10 cellular contexts compared by ENCODE assay signal in genomic region chr4:86441175-86441960, GRCh38.
DNase-seq lines count a peak whose midpoint lies in the region; ATAC-seq and TF ChIP-seq lines count a peak whose summit lies in the region.
"Had no signal": no experiment of that assay in that cellular context is flagged by ENCODE, and none has a peak within 500 bp of the region (broad histone marks: within the 10 kb centered on the region; RNA-seq: fewer than 3 reads in every experiment).

No MANE protein-coding gene starts in this region.

- ATAC-seq in GM19351 (IDR thresholded peaks at IDR 0.05; ENCODE audit: unreplicated experiment): peak; percentile 87
- peak; percentile 64 for ATAC-seq in HG03342 (IDR thresholded peaks at IDR 0.05; ENCODE audit: unreplicated experiment)
- ATAC-seq in HG03135 (IDR thresholded peaks at IDR 0.05; ENCODE audit: unreplicated experiment): no peak

- 56% methylated on average over 3 of the region's 3 CpGs for WGBS in suprapubic skin

- H2AFZ ChIP-seq in neuron (ENCODE audit: low read depth, low read length): no peak overlapping the region

- no peak for TF ChIP-seq EP300 in suprapubic skin (IDR thresholded peaks at IDR 0.05)

- TF ChIP-seq CTCF in chondrocyte (IDR thresholded peaks at IDR 0.05): no peak
- TF ChIP-seq CTCF in suprapubic skin (IDR thresholded peaks at IDR 0.05): no peak

- H3K27ac Mint-ChIP-seq in chondrocyte (ENCODE audit: unreplicated experiment): peak overlapping the region; percentile 23
- H3K27ac Mint-ChIP-seq: activated naive CD8-positive, alpha-beta T cell treated with anti-CD3 and anti-CD28 coated beads, Interleukin-2, amount 10 ng/mL, durations not matched to agents 7 days and 5 days had no signal

- H3K36me3 Mint-ChIP-seq in chondrocyte (ENCODE audit: low read depth): peaks cover 9% of the 10 kb centered on the region

- peak overlapping the region; percentile 13 for H3K4me3 ChIP-seq in neuron (ENCODE audit: low read length)
- H3K4me3 ChIP-seq in suprapubic skin: no peak overlapping the region
- H3K4me3 ChIP-seq: sigmoid colon had no signal

- H3K27me3 ChIP-seq in neuron (ENCODE audit: insufficient read depth, low read length): no peaks in the 10 kb centered on the region
- no peaks in the 10 kb centered on the region for H3K27me3 ChIP-seq in suprapubic skin
- H3K27me3 ChIP-seq: sigmoid colon had no signal

- H3K4me3 Mint-ChIP-seq in chondrocyte (ENCODE audit: unreplicated experiment): no peak overlapping the region
- H3K4me3 Mint-ChIP-seq: activated naive CD8-positive, alpha-beta T cell treated with anti-CD3 and anti-CD28 coated beads, Interleukin-2, amount 10 ng/mL, durations not matched to agents 7 days and 5 days had no signal

- peaks cover 20% of the 10 kb centered on the region for H3K9me3 Mint-ChIP-seq in chondrocyte (ENCODE audit: low read depth)

- H3K27ac ChIP-seq in suprapubic skin: no peak overlapping the region
- H3K27ac ChIP-seq: sigmoid colon had no signal

- H3K36me3 ChIP-seq in neuron (ENCODE audit: insufficient read depth, low read length) (no peaks in the 10 kb centered on the region), suprapubic skin (no peaks in the 10 kb centered on the region)
- H3K36me3 ChIP-seq: sigmoid colon had no signal

- TF ChIP-seq POLR2A in suprapubic skin (IDR thresholded peaks at IDR 0.05): no peak

- H3K27me3 Mint-ChIP-seq in chondrocyte (ENCODE audit: low read depth): no peaks in the 10 kb centered on the region
- H3K27me3 Mint-ChIP-seq: activated naive CD8-positive, alpha-beta T cell treated with anti-CD3 and anti-CD28 coated beads, Interleukin-2, amount 10 ng/mL, durations not matched to agents 7 days and 5 days had no signal

- peaks cover 42% of the 10 kb centered on the region for H3K4me1 Mint-ChIP-seq in chondrocyte (ENCODE audit: low read depth)
- H3K4me1 Mint-ChIP-seq: activated naive CD8-positive, alpha-beta T cell treated with anti-CD3 and anti-CD28 coated beads, Interleukin-2, amount 10 ng/mL, durations not matched to agents 7 days and 5 days had no signal

- H3K4me1 ChIP-seq in neuron (ENCODE audit: insufficient read depth, low read length): peaks cover 28% of the 10 kb centered on the region
- no peaks in the 10 kb centered on the region for H3K4me1 ChIP-seq in suprapubic skin
- H3K4me1 ChIP-seq: sigmoid colon had no signal

- H3K9me3 ChIP-seq in neuron (ENCODE audit: low read length) (peaks cover 4% of the 10 kb centered on the region), suprapubic skin (no peaks in the 10 kb centered on the region)
- H3K9me3 ChIP-seq: sigmoid colon had no signal

- no peak for DNase-seq in chondrocyte (ENCODE audit: low spot score)
- DNase-seq in GDM1 (lab: John Stamatoyannopoulos, UW): no peak
- no peak for DNase-seq in cerebellar cortex (ENCODE audit: low spot score)
- no peak for DNase-seq in suprapubic skin (ENCODE audit: low spot score in 2 of 2)
- DNase-seq: activated naive CD8-positive, alpha-beta T cell treated with anti-CD3 and anti-CD28 coated beads, Interleukin-2, amount 10 ng/mL, durations not matched to agents 7 days and 5 days; sigmoid colon had no signal
